ENCODE assay signal across 1 cellular context in genomic region chr16:66520406-66521194, GRCh38.
TF ChIP-seq lines count a peak whose summit lies in the region.

No MANE protein-coding gene starts in this region.

TF ChIP-seq in GM12878, 131 proteins besides CTCF, POLR2A, EP300 and RAD21:
- TF ChIP-seq STAT1 (conservative IDR thresholded peaks at IDR 0.05) = no peak
- no peak for TF ChIP-seq MYB (IDR thresholded peaks at IDR 0.05; ENCODE audit: borderline replicate concordance, low read depth, low read length)
